In the genomic region with DNA sequence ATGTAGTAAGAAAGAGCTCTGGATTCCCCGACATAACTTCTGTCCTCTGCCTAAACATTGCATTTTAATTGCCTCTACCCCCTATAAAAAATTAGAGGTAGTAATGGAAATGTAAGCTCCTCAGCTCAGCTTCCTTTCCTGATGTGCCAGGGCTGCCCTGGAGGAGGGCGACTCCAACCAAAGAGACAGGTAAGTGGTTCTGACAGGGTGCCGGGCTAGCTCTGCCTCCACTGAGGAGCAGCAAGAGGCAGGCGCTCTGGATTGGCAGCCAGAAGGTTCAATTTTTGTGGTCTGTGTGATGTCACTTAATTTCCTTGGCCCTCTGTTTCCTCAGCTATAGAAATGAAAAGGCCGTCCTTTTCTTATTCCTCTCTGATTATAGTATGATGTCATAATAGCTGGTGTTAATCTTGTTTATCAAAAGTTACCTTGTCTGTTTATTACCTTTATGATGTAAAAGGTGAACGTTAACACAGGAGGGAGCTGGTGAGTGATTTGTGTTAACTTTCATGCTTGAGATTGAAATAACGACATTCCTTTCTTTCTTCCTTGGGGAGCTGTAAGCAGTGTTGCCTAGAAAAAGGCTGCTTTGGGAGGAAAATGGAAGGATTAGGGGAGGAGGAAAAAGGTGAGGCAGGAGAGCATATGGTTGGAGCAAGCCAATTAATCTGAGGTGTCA, we compare ENCODE assay signal across 18 cellular contexts. TPM values are rescaled to one million over a fixed set of nuclear protein-coding genes. Genes with fewer than 3 reads are reported as not detected.
DNase-seq lines count a peak whose midpoint lies in the region; ATAC-seq and TF ChIP-seq lines count a peak whose summit lies in the region.
"Had no signal": no experiment of that assay in that cellular context is flagged by ENCODE, and none has a peak within 500 bp of the region (broad histone marks: within the 10 kb centered on the region; RNA-seq: fewer than 3 reads in every experiment).

No MANE protein-coding gene starts in this region.

- peak overlapping the region; percentile 65 for H3K27ac ChIP-seq in WERI-Rb-1
- H3K27ac ChIP-seq: 22Rv1, stomach, upper lobe of right lung had no signal

- TF ChIP-seq CTCF in WERI-Rb-1 (IDR thresholded peaks at IDR 0.05; ENCODE audit: low read depth, low read length) (no peak), omental fat pad (IDR thresholded peaks at IDR 0.05) (no peak)

- H3K9me3 ChIP-seq in WERI-Rb-1 (ENCODE audit: severe bottlenecking) = no peaks in the 10 kb centered on the region
- H3K9me3 ChIP-seq: stomach, upper lobe of right lung had no signal

- H3K4me3 ChIP-seq in WERI-Rb-1 (ENCODE audit: low read depth, low read length) = no peak overlapping the region
- H3K4me3 ChIP-seq: stomach, upper lobe of right lung had no signal

- peak; percentile 12 to 63 for DNase-seq in NCI-H524 (lab: John Stamatoyannopoulos, UW)
- DNase-seq in NCI-H524 treated with DMSO at 0.1 percent for 48 hours (lab: John Stamatoyannopoulos, UW) = no peak
- peak; percentile 21 for DNase-seq in WERI-Rb-1
- DNase-seq in kidney tubule cell (ENCODE audit: low spot score) = peak; percentile 17
- DNase-seq in renal cortical epithelial cell (ENCODE audit: low read depth) = peak; percentile 51
- DNase-seq in NCI-H2029 (lab: John Stamatoyannopoulos, UW) = no peak
- DNase-seq in omental fat pad (ENCODE audit: low spot score) = no peak
- DNase-seq: activated CD8-positive, alpha-beta T cell treated with anti-CD3 and anti-CD28 coated beads for 36 hours; activated T-cell treated with anti-CD3 and anti-CD28 coated beads, Interleukin-2, amount 50 U/mL, for 4 hours; effector memory CD8-positive, alpha-beta T cell; glutamatergic neuron; posterior cingulate gyrus; SIG-M5; stimulated activated CD4-positive, alpha-beta T cell treated with anti-CD3 and anti-CD28 coated beads, Interleukin-2, amount 100 ng/mL, for 24 hours; stomach; upper lobe of right lung had no signal

- H3K36me3 ChIP-seq in WERI-Rb-1 = peaks cover 35% of the 10 kb centered on the region
- H3K36me3 ChIP-seq: upper lobe of right lung had no signal

- H3K27me3 ChIP-seq in WERI-Rb-1 (ENCODE audit: insufficient read depth, low read depth, severe bottlenecking) = no peaks in the 10 kb centered on the region
- H3K27me3 ChIP-seq: stomach, upper lobe of right lung had no signal

- no peak for ATAC-seq in HG02970 (IDR thresholded peaks at IDR 0.05; ENCODE audit: low FRiP score, unreplicated experiment)
- ATAC-seq in omental fat pad (ENCODE audit: low FRiP score) = no peak
- ATAC-seq: activated CD8-positive, alpha-beta T cell treated with anti-CD3 and anti-CD28 coated beads for 36 hours; activated T-cell treated with anti-CD3 and anti-CD28 coated beads, Interleukin-2, amount 50 U/mL, for 4 hours; effector memory CD8-positive, alpha-beta T cell had no signal

RNA-seq across cellular contexts. Expression of a gene that starts 51.8 kb away (rescaled TPM):
- total RNA-seq in renal cortical epithelial cell (5.6 and 58.5 TPM in 2 replicates), omental fat pad (10 to 100 TPM in 2 of 4 donors, 1 to 10 TPM in 2; 2.7 to 10.2 (median 6.4) TPM)

Comparison
In these comparisons a context has a peak if more than half of its experiments do, and no peak if none do; other contexts are left out.
1. DNase-seq: peak in NCI-H524 (2 of 2), WERI-Rb-1 (single experiment), kidney tubule cell (single experiment) and renal cortical epithelial cell (single experiment); none in NCI-H524 treated with DMSO at 0.1 percent for 48 hours (single experiment), NCI-H2029 (single experiment) and omental fat pad (single experiment).